ENCODE assay signal across 20 cellular contexts in genomic region chr9:79201641-79202040, GRCh38.
"Had no signal": no experiment of that assay in that cellular context is flagged by ENCODE, and none has a peak within 500 bp of the region (broad histone marks: within the 10 kb centered on the region; RNA-seq: fewer than 3 reads in every experiment).

No MANE protein-coding gene starts in this region.

- H3K9me3 ChIP-seq: esophagus muscularis mucosa, lower lobe of right lung, neutrophil, pancreas, right lobe of liver, stomach had no signal

- H3K36me3 ChIP-seq: esophagus muscularis mucosa, lower lobe of right lung, neutrophil, pancreas, right lobe of liver, stomach had no signal

- DNase-seq: activated B cell treated with CpG ODN at 0.5 μM for 24 hours; activated CD4-positive, alpha-beta T cell treated with anti-CD3 and anti-CD28 coated beads for 48 hours; activated CD8-positive, alpha-beta memory T cell treated with anti-CD3 and anti-CD28 coated beads, Interleukin-2, amount 50 U/mL, for 4 hours; activated CD8-positive, alpha-beta T cell treated with anti-CD3 and anti-CD28 coated beads, Interleukin-2, amount 10 ng/mL, durations not matched to agents 7 days and 5 days; activated effector memory CD4-positive, alpha-beta T cell treated with anti-CD3 and anti-CD28 coated beads, Interleukin-2, amount 50 U/mL, for 16 hours; activated naive CD4-positive, alpha-beta T cell treated with anti-CD3 and anti-CD28 coated beads, Interleukin-2, amount 50 U/mL, for 16 hours; activated T-cell treated with anti-CD3 and anti-CD28 coated beads, Interleukin-2, amount 50 U/mL, for 72 hours; effector CD8-positive, alpha-beta T cell; left cardiac atrium; lower lobe of right lung; pancreas; right lobe of liver; stimulated activated CD4-positive, alpha-beta T cell treated with anti-CD3 and anti-CD28 coated beads, Interleukin-4, amount 100 ng/mL, for 24 hours; stomach had no signal

- H3K27me3 ChIP-seq: esophagus muscularis mucosa, neutrophil, pancreas, right lobe of liver, stomach had no signal

- H3K27ac ChIP-seq: esophagus muscularis mucosa, lower lobe of right lung, neutrophil, pancreas, right lobe of liver, stomach had no signal

- FAIRE-seq: islet of Langerhans, pancreas, TTC549 had no signal

- H3K4me1 ChIP-seq: esophagus muscularis mucosa, lower lobe of right lung, pancreas, right lobe of liver, stomach had no signal

- ATAC-seq: activated CD8-positive, alpha-beta T cell treated with anti-CD3 and anti-CD28 coated beads, Interleukin-2, amount 10 ng/mL, durations not matched to agents 7 days and 5 days; activated T-cell treated with anti-CD3 and anti-CD28 coated beads, Interleukin-2, amount 50 U/mL, for 72 hours; left cardiac atrium; lower lobe of right lung; natural killer cell treated with Interleukin-12 subunit alpha and Interleukin-12 subunit beta and Interleukin-15 and Interleukin-18, amount 100 ng/mL, for 72 hours; pancreas; right lobe of liver; stimulated activated effector memory CD8-positive, alpha-beta T cell treated with anti-CD3 and anti-CD28 coated beads, Interleukin-12 subunit alpha, Interleukin-12 subunit beta, amount 100 ng/mL, for 72 hours had no signal

- H3K4me3 ChIP-seq: esophagus muscularis mucosa, lower lobe of right lung, pancreas, right lobe of liver, stomach had no signal
